Comparison of ENCODE assay signal across 11 cellular contexts in genomic region chr20:35821807-35822242, GRCh38. TPM values are rescaled to one million over a fixed set of nuclear protein-coding genes. Genes with fewer than 3 reads are reported as not detected.
A peak's percentile ranks its signal among the peaks of the same experiment; 100 is the strongest.
DNase-seq lines count a peak whose midpoint lies in the region; ATAC-seq and TF ChIP-seq lines count a peak whose summit lies in the region.
"Had no signal": no experiment of that assay in that cellular context is flagged by ENCODE, and none has a peak within 500 bp of the region (broad histone marks: within the 10 kb centered on the region; RNA-seq: fewer than 3 reads in every experiment).

No MANE protein-coding gene starts in this region.

- peak overlapping the region in 20 of 59 donors; percentile 1 to 90 (median 53) for H3K27ac ChIP-seq in dorsolateral prefrontal cortex
- H3K27ac ChIP-seq: transverse colon had no signal

- no peak overlapping the region for H3K4me3 ChIP-seq in AG09309 (ENCODE audit: control insufficient read depth, low read depth, low read length)
- H3K4me3 ChIP-seq in astrocyte of the spinal cord (ENCODE audit: low read depth, low read length) = no peak overlapping the region
- H3K4me3 ChIP-seq in dorsolateral prefrontal cortex = no peak overlapping the region
- H3K4me3 ChIP-seq: transverse colon had no signal

- no peaks in the 10 kb centered on the region for H3K27me3 Mint-ChIP-seq in memory B cell

- H3K27ac Mint-ChIP-seq in memory B cell = peak overlapping the region; percentile 22

- ATAC-seq in memory B cell (ENCODE audit: low read depth) (no peak), GM19035 (IDR thresholded peaks at IDR 0.05; ENCODE audit: unreplicated experiment) (no peak)

- H3K27me3 ChIP-seq in dorsolateral prefrontal cortex = no peaks in the 10 kb centered on the region
- H3K27me3 ChIP-seq: transverse colon had no signal

- H3K9me3 Mint-ChIP-seq in memory B cell = no peaks in the 10 kb centered on the region

- H3K36me3 Mint-ChIP-seq in memory B cell = peaks cover 33% of the 10 kb centered on the region

- DNase-seq in AG09309 (ENCODE audit: low read depth) = peak; percentile 51
- DNase-seq in HS-27A (ENCODE audit: low read depth) = peak; percentile 80
- DNase-seq in astrocyte of the spinal cord (ENCODE audit: low read depth, low spot score) = peak; percentile 64
- DNase-seq in memory B cell (ENCODE audit: low spot score in 2 of 2) = no peak
- no peak for DNase-seq in activated CD8-positive, alpha-beta memory T cell treated with anti-CD3 and anti-CD28 coated beads, Interleukin-2, amount 50 U/mL, for 48 hours
- no peak for DNase-seq in amniotic stem cell (lab: John Stamatoyannopoulos, UW)
- DNase-seq in dorsolateral prefrontal cortex = no peak
- DNase-seq: activated naive CD4-positive, alpha-beta T cell treated with anti-CD3 and anti-CD28 coated beads, Interleukin-2, amount 50 U/mL, for 16 hours; DMS153; transverse colon had no signal

- TF ChIP-seq CTCF in AG09309 (IDR thresholded peaks at IDR 0.05; ENCODE audit: control insufficient read depth, insufficient read depth, low read depth, low read length, missing control alignments) (no peak), astrocyte of the spinal cord (IDR thresholded peaks at IDR 0.05; ENCODE audit: low read depth, low read length) (no peak), dorsolateral prefrontal cortex (IDR thresholded peaks at IDR 0.05 in 54 of 56, conservative IDR thresholded peaks at IDR 0.05 in 2 of 56; ENCODE audit: low read depth in 1 of 56, partially characterized antibody in 56 of 56) (no peak)

- in situ Hi-C loops in astrocyte of the spinal cord (cut with HindIII; ENCODE audit: low sequenced_read_pairs) = no loop called here

- H3K4me3 Mint-ChIP-seq in memory B cell = no peak overlapping the region

- intact Hi-C loops in dorsolateral prefrontal cortex (cut with DNase I) = no loop called here

- H3K4me1 Mint-ChIP-seq in memory B cell = peaks cover 24% of the 10 kb centered on the region

RNA-seq across cellular contexts. Expression of gene PHF20, which starts 50.0 kb away (rescaled TPM):
- 100 to 1,000 TPM in 1 of 120 experiments, 10 to 100 TPM in 119; 57.3 to 113 (median 73.3) TPM for total RNA-seq in dorsolateral prefrontal cortex

Comparison
In these comparisons a context has a peak if more than half of its experiments do, and no peak if none do; other contexts are left out.
1. DNase-seq: peak in AG09309 (single experiment), HS-27A (single experiment) and astrocyte of the spinal cord (single experiment); none in memory B cell (0 of 2), activated CD8-positive, alpha-beta memory T cell treated with anti-CD3 and anti-CD28 coated beads, Interleukin-2, amount 50 U/mL, for 48 hours (single experiment), amniotic stem cell (single experiment) and dorsolateral prefrontal cortex (0 of 10).